Comparison of ENCODE assay signal across 11 cellular contexts in the genomic region with DNA sequence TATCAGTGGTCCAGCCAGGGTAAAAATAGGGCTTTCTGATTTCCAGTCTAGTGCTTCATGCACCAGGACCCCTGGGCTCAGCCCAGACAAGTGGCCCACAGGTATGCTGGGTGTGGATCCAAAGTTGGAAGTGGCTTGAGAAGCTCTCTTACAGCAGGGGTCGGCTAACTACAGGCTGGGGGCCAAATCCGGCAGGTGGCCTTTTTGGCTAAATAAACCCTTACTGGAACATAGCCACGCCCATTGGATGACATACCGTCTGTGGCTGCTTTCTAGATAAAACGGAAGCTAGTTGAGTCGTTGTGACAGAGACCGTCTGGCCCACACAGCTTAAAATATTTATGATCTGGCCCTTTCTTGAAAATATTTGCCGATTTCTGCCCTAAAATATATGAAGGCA.
A peak's percentile ranks its signal among the peaks of the same experiment; 100 is the strongest.
DNase-seq lines count a peak whose midpoint lies in the region; ATAC-seq and TF ChIP-seq lines count a peak whose summit lies in the region.
"Had no signal": no experiment of that assay in that cellular context is flagged by ENCODE, and none has a peak within 500 bp of the region (broad histone marks: within the 10 kb centered on the region; RNA-seq: fewer than 3 reads in every experiment).

No MANE protein-coding gene starts in this region.

- H3K4me3 ChIP-seq in fibroblast of the aortic adventitia (ENCODE audit: low read depth, low read length), result no peak overlapping the region
- H3K4me3 ChIP-seq: skin epidermis had no signal

- DNase-seq in DMS53 treated with DMSO at 0.1 percent for 48 hours (lab: John Stamatoyannopoulos, UW; ENCODE audit: unreplicated experiment) (peak; percentile 2), MV-4-11 (lab: John Stamatoyannopoulos, UW) (peak; percentile 85), RPMI7951 (ENCODE audit: low read depth) (peak; percentile 27), fibroblast of the aortic adventitia (ENCODE audit: low read depth) (peak; percentile 2), GOT3 (lab: John Stamatoyannopoulos, UW) (no peak), retina (no peak), GDM1 (lab: John Stamatoyannopoulos, UW) (no peak)
- DNase-seq: left cardiac atrium, T-helper 17 cell had no signal

- ATAC-seq in HG03097 (IDR thresholded peaks at IDR 0.05; ENCODE audit: low FRiP score, unreplicated experiment), result no peak
- ATAC-seq: T-helper 17 cell had no signal

- TF ChIP-seq CTCF in fibroblast of the aortic adventitia (IDR thresholded peaks at IDR 0.05; ENCODE audit: insufficient read depth, low read length), result no peak

Comparison
In these comparisons a context has a peak if more than half of its experiments do, and no peak if none do; other contexts are left out.
1. DNase-seq: peak in DMS53 treated with DMSO at 0.1 percent for 48 hours (single experiment), MV-4-11 (single experiment), RPMI7951 (single experiment) and fibroblast of the aortic adventitia (single experiment); none in GOT3 (single experiment), retina (single experiment) and GDM1 (single experiment).